In the genomic region with DNA sequence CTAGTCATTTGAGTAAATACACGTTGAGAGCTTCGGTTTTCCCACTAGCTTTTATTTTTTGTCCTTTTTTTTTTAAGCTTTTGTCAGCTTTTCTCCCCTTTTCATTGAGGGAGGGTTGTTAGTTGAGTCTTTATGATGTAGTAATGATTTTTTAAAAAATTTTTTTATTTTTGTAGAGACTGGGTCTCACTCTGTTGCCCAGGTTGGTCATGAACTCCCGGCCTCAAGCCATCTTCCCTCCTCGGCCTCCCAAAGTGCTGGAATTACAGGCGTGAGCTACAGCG, we compare ENCODE assay signal across 8 cellular contexts. TPM values are rescaled to one million over a fixed set of nuclear protein-coding genes. Genes with fewer than 3 reads are reported as not detected.
A peak's percentile ranks its signal among the peaks of the same experiment; 100 is the strongest.
DNase-seq lines count a peak whose midpoint lies in the region; ATAC-seq, FAIRE-seq and TF ChIP-seq lines count a peak whose summit lies in the region.

No MANE protein-coding gene starts in this region.

- H3K27me3 ChIP-seq in CD4-positive, alpha-beta memory T cell (ENCODE audit: insufficient read depth, low read length): no peaks in the 10 kb centered on the region
- H3K27me3 ChIP-seq in OCI-LY3 (ENCODE audit: low read depth, low read length) (no peaks in the 10 kb centered on the region), pancreas (no peaks in the 10 kb centered on the region)

- intact Hi-C loops in CD4-positive, alpha-beta memory T cell (cut with micrococcal nuclease): loop anchor here (2.0 kb wide), 3 partner anchors 31 to 379 kb away; partner anchors contain the start of genes PDE8A and ZNF592
- intact Hi-C loops in pancreas (cut with DNase I): no loop called here

- CTCF ChIA-PET in CD4-positive, alpha-beta memory T cell (lab: Charles Lee; ENCODE audit: partially characterized antibody): interaction anchor here (1.1 to 1.7 kb wide), 4 partner anchors 14 to 57 kb away, joined by 3 to 12 read pairs (median 6); no protein-coding TSS in a partner anchor

- TF ChIP-seq CTCF in OCI-LY3 (IDR thresholded peaks at IDR 0.05; ENCODE audit: low read depth, low read length) (no peak), epithelial cell of proximal tubule (conservative IDR thresholded peaks at IDR 0.05; ENCODE audit: low read depth, low read length) (no peak), pancreas (IDR thresholded peaks at IDR 0.05) (no peak)

- 6 to 8% methylated on average over 6 of the region's 6 CpGs for WGBS in pancreas, 2 donors

- peak overlapping the region; percentile 59 for H3K27ac ChIP-seq in CD4-positive, alpha-beta memory T cell (ENCODE audit: low read depth, low read length)
- peak overlapping the region; percentile 81 for H3K27ac ChIP-seq in OCI-LY3 (ENCODE audit: low read length)
- H3K27ac ChIP-seq in pancreas: peak overlapping the region; percentile 75 to 87 (median 81)

- no peak for ATAC-seq in pancreas
- no peak for ATAC-seq in GM21447 (IDR thresholded peaks at IDR 0.05; ENCODE audit: unreplicated experiment)
- ATAC-seq in HG02870 (IDR thresholded peaks at IDR 0.05; ENCODE audit: unreplicated experiment): no peak
- ATAC-seq in HG03175 (IDR thresholded peaks at IDR 0.05; ENCODE audit: unreplicated experiment): no peak

- H3K36me3 ChIP-seq in CD4-positive, alpha-beta memory T cell (ENCODE audit: insufficient read depth, low read length): no peaks in the 10 kb centered on the region
- H3K36me3 ChIP-seq in OCI-LY3 (replicated peaks; ENCODE audit: low read depth, low read length): peaks cover 22% of the 10 kb centered on the region
- peaks cover 0 to 7% (median 0%) of the 10 kb centered on the region in 3 donors for H3K36me3 ChIP-seq in pancreas

- H3K79me2 ChIP-seq in OCI-LY3 (ENCODE audit: low read length): peaks cover 56% of the 10 kb centered on the region

- H3K9ac ChIP-seq in OCI-LY3 (ENCODE audit: low read length): peak overlapping the region; percentile 88

- no peaks in the 10 kb centered on the region for H3K27me3 Mint-ChIP-seq in CD4-positive, alpha-beta memory T cell

- POLR2A ChIA-PET in CD4-positive, alpha-beta memory T cell (lab: Charles Lee; ENCODE audit: partially characterized antibody): interaction anchor here (1.0 to 4.5 kb wide), 6 partner anchors 18 to 148 kb away, joined by 3 to 39 read pairs (median 18); partner anchors contain the start of gene WDR73

- H3K4me1 ChIP-seq in CD4-positive, alpha-beta memory T cell (ENCODE audit: insufficient read depth, low read length): peaks cover 50% of the 10 kb centered on the region
- H3K4me1 ChIP-seq in OCI-LY3 (ENCODE audit: low read length): peaks cover 56% of the 10 kb centered on the region
- peaks cover 11 to 17% (median 16%) of the 10 kb centered on the region in 3 donors for H3K4me1 ChIP-seq in pancreas

- peaks cover 15 to 36% of the 10 kb centered on the region in 2 donors for H3K36me3 Mint-ChIP-seq in CD4-positive, alpha-beta memory T cell

- 0 out of 2 replicates have a peak, but pooled peaks cover 7% of the 10 kb centered on the region for H4K20me1 ChIP-seq in OCI-LY3 (ENCODE audit: insufficient read depth, low read length)

- peak overlapping the region; percentile 91 to 99 (median 96) for H3K4me3 Mint-ChIP-seq in CD4-positive, alpha-beta memory T cell

- H3K4me1 Mint-ChIP-seq in CD4-positive, alpha-beta memory T cell: peaks cover 48 to 80% (median 64%) of the 10 kb centered on the region in 4 donors

- no peak for DNase-seq in CD4-positive, alpha-beta memory T cell
- DNase-seq in epithelial cell of proximal tubule (ENCODE audit: low read depth) (no peak), pancreas (no peak)
- DNase-seq in activated CD8-positive, alpha-beta memory T cell treated with anti-CD3 and anti-CD28 coated beads for 24 hours: no peak

- peak overlapping the region in 5 of 7 donors; percentile 59 to 92 (median 87) for H3K27ac Mint-ChIP-seq in CD4-positive, alpha-beta memory T cell

- H3K9me3 ChIP-seq in CD4-positive, alpha-beta memory T cell (ENCODE audit: control insufficient read depth in 1 of 2, low read length in 2 of 2): no peaks in the 10 kb centered on the region
- H3K9me3 ChIP-seq in OCI-LY3 (ENCODE audit: insufficient read depth, low read length) (no peaks in the 10 kb centered on the region), pancreas (no peaks in the 10 kb centered on the region)

- peak overlapping the region; percentile 76 for H3K4me2 ChIP-seq in OCI-LY3 (ENCODE audit: low read length)

- no peak for FAIRE-seq in pancreas (lab: Jason Lieb, UNC)

- H3K9me3 Mint-ChIP-seq in CD4-positive, alpha-beta memory T cell: no peaks in the 10 kb centered on the region

- peak overlapping the region; percentile 67; the same call in 1 of the 2 replicates for H2AFZ ChIP-seq in OCI-LY3 (ENCODE audit: low read depth, low read length)

- H3K4me3 ChIP-seq in CD4-positive, alpha-beta memory T cell (ENCODE audit: low read length in 2 of 2): peak overlapping the region; percentile 85 to 93
- H3K4me3 ChIP-seq in OCI-LY3 (ENCODE audit: low read length) (peak overlapping the region; percentile 97), epithelial cell of proximal tubule (ENCODE audit: low read depth, low read length) (peak overlapping the region; percentile 91), pancreas (peak overlapping the region; percentile 88 to 99 (median 96))

RNA-seq across cellular contexts. Expression of gene ZSCAN2, which starts 0.7 kb away (rescaled TPM):
- total RNA-seq in CD4-positive, alpha-beta memory T cell: 10 to 100 TPM; 11.4 to 14.1 TPM
- polyA plus RNA-seq in CD4-positive, alpha-beta memory T cell: 1 to 10 TPM; 3.3 to 4.5 TPM
- 22.6 and 34.0 TPM in 2 replicates for total RNA-seq in epithelial cell of proximal tubule
- total RNA-seq in pancreas: 10 to 100 TPM; 11.3 to 15.4 (median 13.5) TPM
- polyA plus RNA-seq in pancreas: 1 to 10 TPM; 5.5 to 6.6 TPM

RNA-seq across cellular contexts. Expression of gene WDR73, which starts 52.6 kb away (rescaled TPM):
- total RNA-seq in CD4-positive, alpha-beta memory T cell: 10 to 100 TPM; 39.4 to 42.5 TPM
- polyA plus RNA-seq in CD4-positive, alpha-beta memory T cell: 10 to 100 TPM; 13.3 to 18.4 TPM
- total RNA-seq in epithelial cell of proximal tubule (14.7 and 20.5 TPM in 2 replicates), pancreas (10 to 100 TPM; 10.5 to 20.4 (median 11.2) TPM)
- polyA plus RNA-seq in pancreas: 10 to 100 TPM; 21.3 to 28.3 TPM

RNA-seq across cellular contexts. Expression of gene NMB, which starts 56.5 kb away (rescaled TPM):
- 1 to 10 TPM; 2.4 to 2.5 TPM for total RNA-seq in CD4-positive, alpha-beta memory T cell
- polyA plus RNA-seq in CD4-positive, alpha-beta memory T cell: 1 to 10 TPM; 4.0 to 4.1 TPM
- total RNA-seq in epithelial cell of proximal tubule (16.1 and 17.4 TPM in 2 replicates), pancreas (1 to 10 TPM; 2.9 to 5.4 (median 3.5) TPM)
- 1 to 10 TPM; 4.8 to 8.3 TPM for polyA plus RNA-seq in pancreas
